ENCODE assay signal across 24 cellular contexts in the genomic region with DNA sequence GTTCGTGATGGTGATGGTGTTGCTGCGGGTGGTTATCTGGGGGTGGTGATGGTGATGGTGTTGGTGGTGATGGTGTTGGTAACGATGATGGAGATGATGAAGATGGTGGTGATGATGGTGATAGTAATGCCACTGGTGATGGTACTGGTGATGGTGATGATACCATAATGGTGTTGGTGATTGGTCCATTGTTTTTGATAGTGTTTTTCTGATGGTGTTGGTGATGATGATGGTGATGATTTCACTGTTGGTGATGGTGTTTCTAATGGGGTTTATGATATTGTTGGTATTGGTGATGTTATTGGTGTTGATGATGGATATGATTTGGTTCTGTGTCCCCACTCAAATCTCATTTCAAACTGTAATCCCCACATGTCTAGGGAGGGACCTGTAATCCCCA. TPM values are rescaled to one million over a fixed set of nuclear protein-coding genes. Genes with fewer than 3 reads are reported as not detected.
DNase-seq lines count a peak whose midpoint lies in the region; ATAC-seq, FAIRE-seq and TF ChIP-seq lines count a peak whose summit lies in the region.
"Had no signal": no experiment of that assay in that cellular context is flagged by ENCODE, and none has a peak within 500 bp of the region (broad histone marks: within the 10 kb centered on the region; RNA-seq: fewer than 3 reads in every experiment).

No MANE protein-coding gene starts in this region.

- TF ChIP-seq CTCF in HEK293 (tag by site-specific recombination; IDR thresholded peaks at IDR 0.05) (no peak), IMR-90 (conservative IDR thresholded peaks at IDR 0.05; ENCODE audit: low read depth, low read length) (no peak), H1 (IDR thresholded peaks at IDR 0.05; ENCODE audit: control extremely low read depth in 1 of 3, insufficient read depth in 1 of 3, low read depth in 1 of 3, low read length in 3 of 3) (no peak), Caco-2 (IDR thresholded peaks at IDR 0.05; ENCODE audit: insufficient read depth in 1 of 2, low read depth in 1 of 2, low read length in 1 of 2, severe bottlenecking in 1 of 2, unreplicated experiment in 1 of 2) (no peak)

- H2BK5ac ChIP-seq in IMR-90 (ENCODE audit: low read depth, low read length, poor library complexity, severe bottlenecking) (peak overlapping the region; percentile 30), H1 (ENCODE audit: low read depth, low read length) (no peak overlapping the region)

- CTCF ChIA-PET in HEK293 (lab: Yijun Ruan, JAX), result interaction anchor here (0.7 kb wide), 1 partner anchor 26 kb away, joined by 3 read pairs; no protein-coding TSS in a partner anchor
- CTCF ChIA-PET in IMR-90 (lab: Yijun Ruan, JAX), result no interaction called here
- CTCF ChIA-PET in H1 (lab: Charles Lee; ENCODE audit: partially characterized antibody), result interaction anchor here (0.7 to 0.9 kb wide), 2 partner anchors 10 to 31 kb away, joined by 3 read pairs; no protein-coding TSS in a partner anchor
- CTCF ChIA-PET in Caco-2 (lab: Charles Lee), result no interaction called here

- intact Hi-C loops in IMR-90 (cut with micrococcal nuclease) (no loop called here), Caco-2 (cut with micrococcal nuclease; ENCODE audit: unreplicated experiment) (no loop called here)

- H2AFZ ChIP-seq in IMR-90 (replicated peaks; ENCODE audit: low read length, poor library complexity), result no peak overlapping the region
- no peak overlapping the region for H2AFZ ChIP-seq in H1 (ENCODE audit: low read length)

- POLR2A ChIA-PET in HEK293 (lab: Yijun Ruan, JAX), result no interaction called here
- POLR2A ChIA-PET in IMR-90 (lab: Charles Lee; ENCODE audit: unreplicated experiment), result no interaction called here
- POLR2A ChIA-PET in H1 (lab: Charles Lee; ENCODE audit: partially characterized antibody), result no interaction called here
- POLR2A ChIA-PET in Caco-2 (lab: Charles Lee), result no interaction called here

- H4K20me1 ChIP-seq in IMR-90 (ENCODE audit: insufficient read depth, low read length) (no peaks in the 10 kb centered on the region), H1 (replicated peaks in 1 of 2; ENCODE audit: control insufficient read depth in 1 of 2, insufficient read depth in 2 of 2, low read length in 2 of 2) (no peaks in the 10 kb centered on the region)
- H4K20me1 ChIP-seq: BLaER1 had no signal

- dilution Hi-C loops in IMR-90 (cut with HindIII; ENCODE audit: low sequenced_read_pairs, unreplicated experiment), result no loop called here

- TF ChIP-seq POLR2A in GM12891 (IDR thresholded peaks at IDR 0.05; ENCODE audit: low read depth, low read length) (no peak), IMR-90 (IDR thresholded peaks at IDR 0.05; ENCODE audit: low read depth, low read length) (no peak), H1 (IDR thresholded peaks at IDR 0.05; ENCODE audit: control extremely low read depth in 1 of 2, low read depth in 2 of 2, low read length in 2 of 2) (no peak)

- BruUV-seq in IMR-90 (replicated peaks; lab: Mats Ljungman, UMichigan), result no TSS peak
- no TSS peak for BruUV-seq in Caco-2 (replicated peaks; lab: Mats Ljungman, UMichigan)

- no peaks in the 10 kb centered on the region for H3K79me2 ChIP-seq in H1 (ENCODE audit: control insufficient read depth in 1 of 2, insufficient read depth in 2 of 2, low read length in 2 of 2)

- H3K36me3 ChIP-seq in HEK293 (ENCODE audit: control insufficient read depth in 2 of 2, insufficient read depth in 1 of 2, low read length in 2 of 2) (no peaks in the 10 kb centered on the region), IMR-90 (ENCODE audit: control insufficient read depth, insufficient read depth, low read length) (no peaks in the 10 kb centered on the region), H1 (ENCODE audit: control insufficient read depth in 2 of 4, insufficient read depth in 4 of 4, low read length in 3 of 4) (no peaks in the 10 kb centered on the region), MG63 (no peaks in the 10 kb centered on the region), Caco-2 (ENCODE audit: control insufficient read depth, insufficient read depth, low read length) (no peaks in the 10 kb centered on the region)
- H3K36me3 ChIP-seq: BE2C, BLaER1 had no signal

- no peak overlapping the region for H2BK12ac ChIP-seq in H1 (ENCODE audit: low read depth, low read length)

- no peaks in the 10 kb centered on the region for H3K27me3 ChIP-seq in IMR-90 (ENCODE audit: control insufficient read depth, insufficient read depth, low read length)
- no peaks in the 10 kb centered on the region for H3K27me3 ChIP-seq in H1 (replicated peaks in 1 of 4; ENCODE audit: control insufficient read depth in 3 of 4, extremely low read depth in 1 of 4, insufficient read depth in 3 of 4, low read length in 3 of 4)
- H3K27me3 ChIP-seq in MG63, result no peaks in the 10 kb centered on the region
- no peaks in the 10 kb centered on the region for H3K27me3 ChIP-seq in Caco-2 (replicated peaks; ENCODE audit: control insufficient read depth, insufficient read depth, low read length)
- H3K27me3 ChIP-seq: BE2C, BLaER1 had no signal

- H2BK120ac ChIP-seq in IMR-90 (ENCODE audit: low read depth, low read length) (no peak overlapping the region), H1 (replicated peaks; ENCODE audit: low read depth, low read length) (no peak overlapping the region)

- H3K4me2 ChIP-seq in IMR-90 (ENCODE audit: low read depth, low read length) (no peak overlapping the region), H1 (ENCODE audit: insufficient read depth in 1 of 2, low read depth in 2 of 2, low read length in 2 of 2) (no peak overlapping the region)
- H3K4me2 ChIP-seq: BLaER1 had no signal

- TF ChIP-seq RAD21 in IMR-90 (IDR thresholded peaks at IDR 0.05; ENCODE audit: low read length), result no peak
- TF ChIP-seq RAD21 in H1 (IDR thresholded peaks at IDR 0.05 in 1 of 2, conservative IDR thresholded peaks at IDR 0.05 in 1 of 2; ENCODE audit: low read depth in 2 of 2, low read length in 2 of 2), result no peak

- FAIRE-seq in GM12891 (lab: Jason Lieb, UNC) (peak; percentile 47), H1 (lab: Jason Lieb, UNC) (no peak)
- FAIRE-seq: A204.1, G401.6, GM19239 had no signal

- peaks cover 2% of the 10 kb centered on the region for H3K27me3 Mint-ChIP-seq in Caco-2 (ENCODE audit: insufficient read depth, unreplicated experiment)
- H3K27me3 Mint-ChIP-seq: CD4-positive, alpha-beta memory T cell; CD8-positive, alpha-beta memory T cell had no signal

- in situ Hi-C loops in IMR-90 (cut with MboI; ENCODE audit: low sequenced_read_pairs), result loop anchor here (10.0 to 25.0 kb wide), 2 partner anchors 551 to 1288 kb away; no protein-coding TSS in a partner anchor

- no peak overlapping the region for H2AK9ac ChIP-seq in IMR-90 (replicated peaks; ENCODE audit: low read depth, low read length, poor library complexity)

- peak overlapping the region; percentile 64; the same call in 1 of the 2 replicates for H4K91ac ChIP-seq in IMR-90 (ENCODE audit: insufficient read depth, low read depth, low read length)
- H4K91ac ChIP-seq in H1 (replicated peaks; ENCODE audit: insufficient read length, low read length), result no peak overlapping the region

- no peaks in the 10 kb centered on the region; the same call in 1 of the 2 replicates for H3K23me2 ChIP-seq in H1 (ENCODE audit: low read depth, low read length)

- H3K18ac ChIP-seq in IMR-90 (ENCODE audit: low read depth, low read length), result no peak overlapping the region
- no peak overlapping the region for H3K18ac ChIP-seq in H1 (ENCODE audit: extremely low read depth, low read length)

- no peak overlapping the region for H3K56ac ChIP-seq in IMR-90 (ENCODE audit: extremely low read depth, insufficient read depth, low read length)
- peak overlapping the region; percentile 44 for H3K56ac ChIP-seq in H1 (replicated peaks; ENCODE audit: insufficient read length, low read depth, low read length)

- peaks cover 5% of the 10 kb centered on the region for H3K9me3 Mint-ChIP-seq in Caco-2 (ENCODE audit: unreplicated experiment)
- H3K9me3 Mint-ChIP-seq: CD8-positive, alpha-beta memory T cell had no signal

- peak overlapping the region; percentile 81; the same call in 2 of the 3 replicates for H2BK15ac ChIP-seq in IMR-90 (ENCODE audit: low read depth, low read length)
- no peak overlapping the region for H2BK15ac ChIP-seq in H1 (ENCODE audit: low read length)

- H2AK5ac ChIP-seq in IMR-90 (ENCODE audit: low read depth, low read length), result peak overlapping the region; percentile 94
- H2AK5ac ChIP-seq in H1 (ENCODE audit: low read depth, low read length), result 0 out of 2 replicates have a peak overlapping the region, but pooled peaks have one; percentile 90

- H3K9me3 ChIP-seq in HEK293 (ENCODE audit: control insufficient read depth, insufficient read depth, low read depth, low read length) (no peaks in the 10 kb centered on the region), IMR-90 (ENCODE audit: control insufficient read depth, insufficient read depth, low read length) (no peaks in the 10 kb centered on the region), H1 (ENCODE audit: insufficient read depth in 2 of 2, low read depth in 1 of 2, low read length in 1 of 2) (no peaks in the 10 kb centered on the region), MG63 (no peaks in the 10 kb centered on the region), Caco-2 (no peaks in the 10 kb centered on the region; the same call in 1 of the 2 replicates)
- H3K9me3 ChIP-seq: BE2C, BLaER1 had no signal

- peaks cover 12% of the 10 kb centered on the region for H3K9me1 ChIP-seq in IMR-90 (ENCODE audit: insufficient read depth, low read length)

- no peak overlapping the region for H3K23ac ChIP-seq in IMR-90 (ENCODE audit: low read depth, low read length)
- H3K23ac ChIP-seq in H1 (ENCODE audit: insufficient read length), result no peak overlapping the region

- H3K27ac Mint-ChIP-seq in Caco-2 (ENCODE audit: unreplicated experiment), result no peak overlapping the region
- H3K27ac Mint-ChIP-seq: CD14-positive monocyte; CD4-positive, alpha-beta memory T cell; CD4-positive, CD25-positive, alpha-beta regulatory T cell; CD8-positive, alpha-beta memory T cell had no signal

- TF ChIP-seq EP300 in H1 (IDR thresholded peaks at IDR 0.05; ENCODE audit: borderline replicate concordance in 1 of 2, low read depth in 2 of 2, low read length in 2 of 2), result no peak

- H4K5ac ChIP-seq in IMR-90 (ENCODE audit: low read depth, low read length) (no peak overlapping the region), H1 (ENCODE audit: insufficient read length, low read depth, low read length) (no peak overlapping the region)

- H3K4me3 ChIP-seq in HEK293 (ENCODE audit: low read depth, low read length), result no peak overlapping the region
- no peak overlapping the region for H3K4me3 ChIP-seq in IMR-90 (ENCODE audit: insufficient read depth, low read depth, low read length)
- no peak overlapping the region for H3K4me3 ChIP-seq in H1 (ENCODE audit: extremely low read depth in 1 of 4, insufficient read depth in 2 of 4, low read depth in 3 of 4, low read length in 4 of 4)
- H3K4me3 ChIP-seq in MG63, result no peak overlapping the region
- H3K4me3 ChIP-seq in Caco-2 (ENCODE audit: low read depth, low read length), result no peak overlapping the region
- H3K4me3 ChIP-seq: BLaER1 had no signal

- no peak for DNase-seq in GM12891 (ENCODE audit: insufficient read length, low spot score)
- no peak for DNase-seq in IMR-90
- DNase-seq in H1 (ENCODE audit: low read depth in 1 of 2, low spot score in 2 of 2), result no peak
- no peak for DNase-seq in MG63
- no peak for DNase-seq in Caco-2
- DNase-seq: 8988T; ACHN; BE2C; C1 segment of cervical spinal cord; Calu3; CD4-positive, alpha-beta memory T cell; CD4-positive, CD25-positive, alpha-beta regulatory T cell; CD8-positive, alpha-beta memory T cell; COR-L47; DMS79 treated with DMSO at 0.1 percent for 48 hours; GF-D8 had no signal

- no peak overlapping the region for H3K4me3 Mint-ChIP-seq in Caco-2 (ENCODE audit: unreplicated experiment)
- H3K4me3 Mint-ChIP-seq: CD14-positive monocyte; CD4-positive, alpha-beta memory T cell; CD4-positive, CD25-positive, alpha-beta regulatory T cell; CD8-positive, alpha-beta memory T cell had no signal

- H3K9ac ChIP-seq in IMR-90 (ENCODE audit: low read depth, low read length) (no peak overlapping the region), H1 (replicated peaks in 1 of 4; ENCODE audit: extremely low read depth in 1 of 4, low read depth in 3 of 4, low read length in 3 of 4) (no peak overlapping the region)
- H3K9ac ChIP-seq: BLaER1 had no signal

- H2BK20ac ChIP-seq in IMR-90 (ENCODE audit: low read depth, low read length), result peak overlapping the region; percentile 33
- H2BK20ac ChIP-seq in H1 (ENCODE audit: low read length), result no peak overlapping the region; the same call in 1 of the 2 replicates

- H4K8ac ChIP-seq in IMR-90 (ENCODE audit: low read depth in 2 of 2, low read length in 2 of 2), result no peak overlapping the region
- no peak overlapping the region for H4K8ac ChIP-seq in H1 (ENCODE audit: extremely low read depth, insufficient read depth, low read length)

- no peak overlapping the region for H3K4ac ChIP-seq in IMR-90 (ENCODE audit: low read depth, low read length)
- no peak overlapping the region for H3K4ac ChIP-seq in H1 (replicated peaks; ENCODE audit: insufficient read length, low read depth, low read length)

- H3K36me3 Mint-ChIP-seq in Caco-2 (ENCODE audit: insufficient read depth, unreplicated experiment), result no peaks in the 10 kb centered on the region
- H3K36me3 Mint-ChIP-seq: CD14-positive monocyte; CD4-positive, alpha-beta memory T cell; CD4-positive, CD25-positive, alpha-beta regulatory T cell had no signal

- H3K27ac ChIP-seq in HEK293 (ENCODE audit: extremely low read depth, low read depth, low read length) (no peak overlapping the region), IMR-90 (ENCODE audit: insufficient read depth, low read length) (no peak overlapping the region), H1 (ENCODE audit: low read depth, low read length) (no peak overlapping the region)
- H3K27ac ChIP-seq: BLaER1 had no signal

- H3K14ac ChIP-seq in IMR-90 (replicated peaks; ENCODE audit: low read depth, low read length), result no peak overlapping the region
- H3K14ac ChIP-seq in H1 (ENCODE audit: insufficient read length), result no peak overlapping the region

- peaks cover 9% of the 10 kb centered on the region for H3K4me1 ChIP-seq in HEK293 (ENCODE audit: control insufficient read depth, insufficient read depth, low read length)
- peaks cover 11% of the 10 kb centered on the region for H3K4me1 ChIP-seq in IMR-90 (ENCODE audit: control insufficient read depth, insufficient read depth, low read length)
- H3K4me1 ChIP-seq in H1 (replicated peaks in 1 of 4; ENCODE audit: control insufficient read depth in 3 of 4, insufficient read depth in 4 of 4, low read length in 3 of 4), result no peaks in the 10 kb centered on the region
- no peaks in the 10 kb centered on the region; the same call in 1 of the 2 replicates for H3K4me1 ChIP-seq in Caco-2
- H3K4me1 ChIP-seq: BE2C had no signal

- H3K4me1 Mint-ChIP-seq in Caco-2 (ENCODE audit: low read depth, unreplicated experiment), result no peaks in the 10 kb centered on the region

- no peaks in the 10 kb centered on the region for H3K79me1 ChIP-seq in IMR-90 (ENCODE audit: low read depth in 1 of 2, low read length in 2 of 2)
- H3K79me1 ChIP-seq in H1 (ENCODE audit: low read depth, low read length), result no peaks in the 10 kb centered on the region

- WGBS in IMR-90 (ENCODE audit: extremely low coverage in 2 of 2, insufficient read length in 1 of 2), 2 experiments, result 100% methylated on average over 1 of the region's 3 CpGs; no CpG with 5 or more reads in 1 of the 2 experiments
- WGBS in H1 (ENCODE audit: extremely low coverage in 1 of 2, insufficient coverage in 1 of 2, insufficient read length in 1 of 2, insufficient replicate concordance in 2 of 2, low coverage in 1 of 2, low lambda C conversion rate in 2 of 2, missing lambda C conversion rate in 1 of 2), 2 experiments, result 90% methylated on average over 3 of the region's 3 CpGs; no CpG with 5 or more reads in 1 of the 2 experiments

- ATAC-seq in IMR-90 (ENCODE audit: low read depth), result no peak
- ATAC-seq in GM18519 (IDR thresholded peaks at IDR 0.05; ENCODE audit: low FRiP score, unreplicated experiment), result no peak
- no peak for ATAC-seq in HG03196 (IDR thresholded peaks at IDR 0.05; ENCODE audit: unreplicated experiment)

RNA-seq across cellular contexts. Expression of a gene that starts 51.7 kb away (rescaled TPM):
- 43.0 TPM for polyA plus RNA-seq in GM12891 (2012; ENCODE audit: low read depth, missing spikeins)
- 111 and 124 TPM in 2 replicates for total RNA-seq in IMR-90 (2012; rRNA removed)
- 92.3 and 97.1 TPM in 2 replicates for polyA plus RNA-seq in IMR-90 (2012; rRNA removed)
- 54.3 and 69.2 TPM in 2 replicates for polyA plus RNA-seq in IMR-90 (2012; cell fraction: cytosol; rRNA removed)
- polyA plus RNA-seq in IMR-90 (2012; cell fraction: nucleus; rRNA removed; ENCODE audit: low replicate concordance), result 219 and 253 TPM in 2 replicates
- 28.3 and 31.5 TPM in 2 replicates for total RNA-seq in H1 (2021; fragmentation: NEBNext Ultra II Directional; extraction: Animal tissue kit (Norgen Biotek cat#: 25700))
- 18.6 and 21.2 TPM in 2 replicates for polyA plus RNA-seq in H1 (2011; rRNA removed)
- polyA plus RNA-seq in H1 (2011; cell fraction: cytosol; rRNA removed), result 17.8 TPM
- 64.4 TPM for polyA plus RNA-seq in H1 (2011; cell fraction: nucleus; rRNA removed)
- 26.8 to 32.2 TPM (median 27.6 TPM) in 4 replicates for polyA plus RNA-seq in H1 (2012, experiment 1 of 2)
- polyA plus RNA-seq in H1 (2012, experiment 2 of 2), result 11.7 TPM
- polyA plus RNA-seq in H1 (2013, experiment 1 of 2), result 30.9 TPM
- polyA plus RNA-seq in H1 (2013, experiment 2 of 2), result 26.0 TPM
- 23.7 and 24.5 TPM in 2 replicates for polyA minus RNA-seq in H1 (2011; rRNA and poly(A)+ RNA removed)
- 17.3 TPM for polyA minus RNA-seq in H1 (2011; cell fraction: cytosol; rRNA and poly(A)+ RNA removed)
- polyA minus RNA-seq in H1 (2011; cell fraction: nucleus; rRNA and poly(A)+ RNA removed), result 28.3 TPM
- total RNA-seq in MG63 (2014; rRNA removed; shearing (Covaris generic); ENCODE audit: low replicate concordance), result 61.2 and 85.3 TPM in 2 replicates
- 80.5 and 85.4 TPM in 2 replicates for total RNA-seq in Caco-2 (2022)

Comparison
In these comparisons a context has a peak if more than half of its experiments do, and no peak if none do; other contexts are left out.
1. CTCF ChIA-PET loops: an anchor here in HEK293 (0.7 kb wide) and H1 (0.7 to 0.9 kb wide); none called in IMR-90 and Caco-2.